In the genomic region with DNA sequence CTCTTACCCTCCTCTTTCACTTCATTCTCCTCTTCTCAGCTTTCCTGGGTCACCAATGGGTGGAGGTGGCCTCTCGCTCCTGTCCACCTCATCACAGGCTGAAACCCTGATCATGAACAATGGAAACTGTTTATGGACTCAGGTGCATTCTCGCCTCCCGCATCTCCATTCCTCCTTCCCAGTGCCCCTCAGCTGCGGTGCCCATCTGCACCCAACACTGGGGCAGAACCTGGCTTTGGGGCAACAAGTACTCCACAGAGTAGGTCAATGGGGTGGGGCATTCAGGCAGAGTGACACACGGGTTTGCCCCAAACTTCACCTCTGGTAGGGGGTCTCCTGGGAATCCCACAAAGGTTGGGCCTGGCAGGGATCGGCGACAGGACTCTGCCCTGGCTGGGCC, we compare ENCODE assay signal across 14 cellular contexts.
DNase-seq lines count a peak whose midpoint lies in the region; ATAC-seq and TF ChIP-seq lines count a peak whose summit lies in the region.
"Had no signal": no experiment of that assay in that cellular context is flagged by ENCODE, and none has a peak within 500 bp of the region (broad histone marks: within the 10 kb centered on the region; RNA-seq: fewer than 3 reads in every experiment).

No MANE protein-coding gene starts in this region.

- TF ChIP-seq POLR2A in sigmoid colon (IDR thresholded peaks at IDR 0.05), result no peak

- H3K4me3 ChIP-seq in HEK293 (ENCODE audit: low read depth, low read length), result no peak overlapping the region
- no peak overlapping the region for H3K4me3 ChIP-seq in SK-N-MC
- no peak overlapping the region for H3K4me3 ChIP-seq in sigmoid colon

- TF ChIP-seq CTCF in HEK293 (tag by site-specific recombination; IDR thresholded peaks at IDR 0.05) (no peak), sigmoid colon (IDR thresholded peaks at IDR 0.05) (no peak)

- POLR2A ChIA-PET in HEK293 (lab: Yijun Ruan, JAX), result no interaction called here

- no peak overlapping the region for H3K9ac ChIP-seq in SK-N-MC (ENCODE audit: insufficient read length)

- CTCF ChIA-PET in HEK293 (lab: Yijun Ruan, JAX), result no interaction called here

- peak; percentile 2 for ATAC-seq in esophagus mucosa
- no peak for ATAC-seq in GM19035 (IDR thresholded peaks at IDR 0.05; ENCODE audit: unreplicated experiment)

- 91 to 94% methylated on average over 7 of the region's 7 CpGs for WGBS in sigmoid colon, 2 donors

- H3K4me1 ChIP-seq in HEK293 (ENCODE audit: control insufficient read depth, insufficient read depth, low read length) (no peaks in the 10 kb centered on the region), sigmoid colon (no peaks in the 10 kb centered on the region)
- H3K4me1 ChIP-seq: Caco-2 had no signal

- H3K27ac ChIP-seq in HEK293 (ENCODE audit: extremely low read depth, low read depth, low read length), result no peak overlapping the region
- peak overlapping the region; percentile 86 for H3K27ac ChIP-seq in SK-N-MC
- H3K27ac ChIP-seq in sigmoid colon, result peak overlapping the region in 3 of 4 donors; percentile 14 to 44 (median 27)

- peaks cover 0 to 19% (median 2%) of the 10 kb centered on the region in 3 donors for H3K27me3 ChIP-seq in sigmoid colon

- H3K36me3 ChIP-seq in HEK293 (ENCODE audit: control insufficient read depth in 2 of 2, insufficient read depth in 1 of 2, low read length in 2 of 2), result no peaks in the 10 kb centered on the region
- H3K36me3 ChIP-seq in SK-N-MC (ENCODE audit: insufficient read depth, low read length), result no peaks in the 10 kb centered on the region
- H3K36me3 ChIP-seq in sigmoid colon, result no peaks in the 10 kb centered on the region

- intact Hi-C loops in sigmoid colon (cut with DNase I), result no loop called here

- no peak for TF ChIP-seq EP300 in sigmoid colon (IDR thresholded peaks at IDR 0.05)

- DNase-seq in SK-N-MC (ENCODE audit: low read depth, low spot score), result no peak
- DNase-seq in sigmoid colon, result no peak
- no peak for DNase-seq in NCI-H2227 treated with DMSO at 0.1 percent for 48 hours (lab: John Stamatoyannopoulos, UW)
- no peak for DNase-seq in stimulated activated CD4-positive, alpha-beta T cell treated with anti-CD3 and anti-CD28 coated beads, Interleukin-4, amount 100 ng/mL, for 1 hour
- DNase-seq: Caco-2, EL, H9, MV-4-11, NCI-H187 treated with DMSO at 0.1 percent for 48 hours, NCI-H446 treated with DMSO at 0.1 percent for 48 hours, NCI-H774 had no signal

- H3K9me3 ChIP-seq in HEK293 (ENCODE audit: control insufficient read depth, insufficient read depth, low read depth, low read length) (no peaks in the 10 kb centered on the region), SK-N-MC (ENCODE audit: low read depth, low read length) (no peaks in the 10 kb centered on the region), sigmoid colon (no peaks in the 10 kb centered on the region)
- H3K9me3 ChIP-seq: Caco-2 had no signal

TF ChIP-seq in HEK293, 187 proteins besides CTCF, POLR2A, EP300 and RAD21:
- TF ChIP-seq PRDM1 (tag by site-specific recombination; IDR thresholded peaks at IDR 0.05) (no peak), SCRT1 (tag by site-specific recombination; IDR thresholded peaks at IDR 0.05; ENCODE audit: borderline replicate concordance) (no peak), SCRT2 (tag by site-specific recombination; IDR thresholded peaks at IDR 0.05) (peak; percentile 23; the same call in 1 of the 2 replicates)
